In genomic region chr2:68687018-68687417, GRCh38 we compare ENCODE assay signal across 23 cellular contexts. TPM values are rescaled to one million over a fixed set of nuclear protein-coding genes. Genes with fewer than 3 reads are reported as not detected.
"Had no signal": no experiment of that assay in that cellular context is flagged by ENCODE, and none has a peak within 500 bp of the region (broad histone marks: within the 10 kb centered on the region; RNA-seq: fewer than 3 reads in every experiment).

No MANE protein-coding gene starts in this region.

- DNase-seq: activated CD4-positive, alpha-beta T cell treated with anti-CD3 and anti-CD28 coated beads for 4 hours; activated CD4-positive, alpha-beta T cell treated with anti-CD3 and anti-CD28 coated beads, Interleukin-2, amount 50 U/mL, for 4 hours; activated CD4-positive, CD25-positive, alpha-beta regulatory T cell; activated naive CD4-positive, alpha-beta T cell; activated T-cell treated with anti-CD3 and anti-CD28 coated beads for 4 hours; activated T-cell treated with anti-CD3 and anti-CD28 coated beads, Interleukin-2, amount 50 U/mL, for 72 hours; endodermal cell; foreskin keratinocyte; glutamatergic neuron; naive B cell; nephron progenitor cell; psoas muscle; sigmoid colon; small intestine; stimulated activated CD4-positive, alpha-beta T cell treated with anti-CD3 and anti-CD28 coated beads, Interleukin-4, amount 100 ng/mL, for 24 hours; trophoblast cell; uterus had no signal

- ATAC-seq: activated naive CD4-positive, alpha-beta T cell treated with anti-CD3 and anti-CD28 coated beads, Interleukin-2, amount 50 U/mL, for 72 hours; activated T-cell treated with anti-CD3 and anti-CD28 coated beads, Interleukin-2, amount 50 U/mL, for 72 hours; foreskin keratinocyte; psoas muscle; stimulated activated effector memory CD8-positive, alpha-beta T cell treated with anti-CD3 and anti-CD28 coated beads, Interleukin-12 subunit alpha, Interleukin-12 subunit beta, amount 100 ng/mL, for 72 hours had no signal

- FAIRE-seq: bronchial epithelial cell had no signal

RNA-seq across cellular contexts. Expression of gene PROKR1, which starts 43.6 kb away (rescaled TPM):
- total RNA-seq: activated naive CD4-positive, alpha-beta T cell treated with anti-CD3 and anti-CD28 coated beads, Interleukin-2, amount 50 U/mL, for 72 hours; activated T-cell treated with anti-CD3 and anti-CD28 coated beads, Interleukin-2, amount 50 U/mL, for 72 hours; bronchial epithelial cell; esophagus muscularis mucosa; foreskin keratinocyte; kidney epithelial cell; psoas muscle; thoracic aorta had no signal
